In the genomic region with DNA sequence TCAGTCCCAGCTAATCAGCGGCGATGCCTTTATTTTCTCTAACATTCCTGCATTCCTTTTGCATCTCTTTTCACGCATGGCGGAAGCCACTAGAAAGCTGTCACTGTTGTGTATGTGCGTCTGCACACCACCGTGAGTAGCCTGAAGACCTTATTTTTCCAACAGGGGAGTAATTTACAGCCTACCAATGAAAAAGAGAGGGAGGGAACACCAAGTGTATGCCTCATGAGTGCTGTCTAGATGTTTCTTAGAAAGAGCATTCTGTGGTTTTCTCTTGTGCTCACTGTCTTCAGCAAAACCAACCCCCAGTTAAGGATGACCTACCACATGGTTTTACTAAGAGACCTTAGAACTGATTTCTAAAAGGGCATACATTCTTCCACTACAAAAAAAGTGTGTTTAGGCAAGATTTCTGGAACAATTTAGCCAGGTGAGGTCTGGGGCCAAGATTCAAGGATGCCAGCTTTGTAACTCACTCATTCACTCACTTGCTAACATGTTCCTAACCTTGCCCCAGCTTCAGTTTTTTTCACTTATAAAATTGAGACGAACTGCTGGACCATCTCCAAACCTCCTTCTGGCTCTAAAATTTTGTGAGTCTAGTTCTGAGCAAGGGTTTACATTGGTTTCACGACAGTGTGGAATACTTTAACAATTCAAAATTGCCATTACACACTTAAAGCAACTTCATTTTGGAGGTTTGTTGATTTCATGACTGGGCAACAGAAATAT, we compare ENCODE assay signal across 12 cellular contexts. TPM values are rescaled to one million over a fixed set of nuclear protein-coding genes. Genes with fewer than 3 reads are reported as not detected.
DNase-seq lines count a peak whose midpoint lies in the region; ATAC-seq and TF ChIP-seq lines count a peak whose summit lies in the region.
"Had no signal": no experiment of that assay in that cellular context is flagged by ENCODE, and none has a peak within 500 bp of the region (broad histone marks: within the 10 kb centered on the region; RNA-seq: fewer than 3 reads in every experiment).

No MANE protein-coding gene starts in this region.

- H3K27me3 Mint-ChIP-seq in activated CD4-positive, alpha-beta memory T cell treated with anti-CD3 and anti-CD28 coated beads for 36 hours: no peaks in the 10 kb centered on the region
- H3K27me3 Mint-ChIP-seq in natural killer cell (ENCODE audit: low read depth in 2 of 2): no peaks in the 10 kb centered on the region

- no peaks in the 10 kb centered on the region for H3K79me2 ChIP-seq in GM23248 (ENCODE audit: insufficient read depth)

- H3K4me2 ChIP-seq in GM23248 (ENCODE audit: unreplicated experiment): no peak overlapping the region

- peak overlapping the region; percentile 70 for H3K27ac Mint-ChIP-seq in activated CD4-positive, alpha-beta memory T cell treated with anti-CD3 and anti-CD28 coated beads for 36 hours
- peak overlapping the region; percentile 44 to 78 for H3K27ac Mint-ChIP-seq in natural killer cell

- POLR2A ChIA-PET in activated CD4-positive, alpha-beta memory T cell treated with anti-CD3 and anti-CD28 coated beads for 36 hours (lab: Charles Lee): interaction anchor here (1.0 to 1.3 kb wide), 2 partner anchors 30 to 50 kb away, joined by 3 read pairs; no protein-coding TSS in a partner anchor
- POLR2A ChIA-PET in HEK293T (lab: Yijun Ruan, JAX): no interaction called here

- H4K20me1 ChIP-seq in GM23248 (ENCODE audit: insufficient read depth): no peaks in the 10 kb centered on the region

- TF ChIP-seq CTCF in natural killer cell (IDR thresholded peaks at IDR 0.05) (no peak), heart right ventricle (IDR thresholded peaks at IDR 0.05) (no peak)

- H3K9me3 Mint-ChIP-seq in activated CD4-positive, alpha-beta memory T cell treated with anti-CD3 and anti-CD28 coated beads for 36 hours: no peaks in the 10 kb centered on the region
- H3K9me3 Mint-ChIP-seq in natural killer cell: no peaks in the 10 kb centered on the region

- no peaks in the 10 kb centered on the region for H3K9me2 ChIP-seq in GM23248 (ENCODE audit: insufficient read depth)

- intact Hi-C loops in activated CD4-positive, alpha-beta memory T cell treated with anti-CD3 and anti-CD28 coated beads for 36 hours (cut with micrococcal nuclease): loop anchor here (1.0 to 2.0 kb wide), 2 partner anchors 14 to 33 kb away; no protein-coding TSS in a partner anchor
- intact Hi-C loops in natural killer cell (cut with micrococcal nuclease): loop anchor here (5.0 kb wide), 1 partner anchor 34 kb away; no protein-coding TSS in a partner anchor
- intact Hi-C loops in heart right ventricle (cut with DNase I): loop anchor here in 3 of 10 donors (5.0 to 10.0 kb wide), 5 partner anchors 47 to 243 kb away; partner anchors contain the start of gene BCL2 (in 1 of the 3)

- H3K9me3 ChIP-seq in GM23248 (ENCODE audit: low read depth) (no peaks in the 10 kb centered on the region), heart right ventricle (no peaks in the 10 kb centered on the region)

- no peak overlapping the region for H3K27ac ChIP-seq in GM23248
- H3K27ac ChIP-seq in heart right ventricle: no peak overlapping the region

- CTCF ChIA-PET in activated CD4-positive, alpha-beta memory T cell treated with anti-CD3 and anti-CD28 coated beads for 36 hours (lab: Charles Lee): interaction anchor here (0.9 to 2.8 kb wide), 3 partner anchors 43 to 49 kb away, joined by 3 to 14 read pairs (median 3); no protein-coding TSS in a partner anchor
- CTCF ChIA-PET in HEK293T (lab: Yijun Ruan, JAX): interaction anchor here (0.7 kb wide), 1 partner anchor 50 kb away, joined by 3 read pairs; no protein-coding TSS in a partner anchor

- no peaks in the 10 kb centered on the region for H3K4me1 ChIP-seq in GM23248 (ENCODE audit: insufficient read depth)
- peaks cover 0 to 34% (median 16%) of the 10 kb centered on the region in 9 donors for H3K4me1 ChIP-seq in heart right ventricle

- no peak overlapping the region for H2AFZ ChIP-seq in GM23248

- H3F3A ChIP-seq in GM23248 (ENCODE audit: insufficient read depth): no peaks in the 10 kb centered on the region

- H3K4me3 ChIP-seq in GM23248 (no peak overlapping the region), heart right ventricle (no peak overlapping the region)

- 81 to 84% methylated on average over 8 of the region's 8 CpGs for WGBS in GM23248 (ENCODE audit: low coverage in 1 of 2, low lambda C conversion rate in 2 of 2, missing lambda C conversion rate in 2 of 2), 2 experiments
- 89 to 90% methylated on average over 8 of the region's 8 CpGs for WGBS in heart right ventricle, 2 donors

- H3K27me3 ChIP-seq in GM23248 (replicated peaks; ENCODE audit: insufficient read depth) (no peaks in the 10 kb centered on the region), heart right ventricle (no peaks in the 10 kb centered on the region)

- H3K4me3 Mint-ChIP-seq in activated CD4-positive, alpha-beta memory T cell treated with anti-CD3 and anti-CD28 coated beads for 36 hours: peak overlapping the region; percentile 2
- H3K4me3 Mint-ChIP-seq in natural killer cell: peak overlapping the region; percentile 69

- H3K4me1 Mint-ChIP-seq in activated CD4-positive, alpha-beta memory T cell treated with anti-CD3 and anti-CD28 coated beads for 36 hours (ENCODE audit: low read depth): peaks cover 68% of the 10 kb centered on the region
- peaks cover 41 to 42% of the 10 kb centered on the region in 2 donors for H3K4me1 Mint-ChIP-seq in natural killer cell

- peaks cover 12% of the 10 kb centered on the region for H3K36me3 Mint-ChIP-seq in activated CD4-positive, alpha-beta memory T cell treated with anti-CD3 and anti-CD28 coated beads for 36 hours
- no peaks in the 10 kb centered on the region for H3K36me3 Mint-ChIP-seq in natural killer cell

- H3K9ac ChIP-seq in GM23248: no peak overlapping the region

- H3K36me3 ChIP-seq in GM23248 (ENCODE audit: low read depth) (no peaks in the 10 kb centered on the region), heart right ventricle (no peaks in the 10 kb centered on the region)

- in situ Hi-C loops in GM23248 (cut with MboI): no loop called here

- DNase-seq in GM23248 (peak; percentile 20), natural killer cell (no peak), heart right ventricle (no peak), HEK293T (ENCODE audit: extremely low spot score) (no peak)
- DNase-seq in activated CD4-positive, alpha-beta memory T cell treated with anti-CD3 and anti-CD28 coated beads for 36 hours: no peak
- DNase-seq: effector CD8-positive, alpha-beta T cell; GDM1; NCI-H2029 treated with DMSO at 0.1 percent for 48 hours; SHP77 treated with DMSO at 0.1 percent for 48 hours had no signal

- ATAC-seq in GM18499 (IDR thresholded peaks at IDR 0.05; ENCODE audit: insufficient read depth, unreplicated experiment) (peak; percentile 65), natural killer cell (peak; percentile 49 to 54 (median 52)), heart right ventricle (no peak), GM21717 (IDR thresholded peaks at IDR 0.05; ENCODE audit: unreplicated experiment) (no peak), HG03135 (IDR thresholded peaks at IDR 0.05; ENCODE audit: unreplicated experiment) (no peak)

TF ChIP-seq in HEK293T, 16 proteins besides CTCF, POLR2A, EP300 and RAD21:
- no peak for TF ChIP-seq HDGF (IDR thresholded peaks at IDR 0.05; ENCODE audit: borderline replicate concordance)
- TF ChIP-seq SP1 (IDR thresholded peaks at IDR 0.05): no peak
- TF ChIP-seq L3MBTL2 (conservative IDR thresholded peaks at IDR 0.05): no peak
- TF ChIP-seq ARNT (IDR thresholded peaks at IDR 0.05): no peak
- TF ChIP-seq CTBP1 (IDR thresholded peaks at IDR 0.05; ENCODE audit: borderline replicate concordance): no peak
- TF ChIP-seq, protein P1, sequence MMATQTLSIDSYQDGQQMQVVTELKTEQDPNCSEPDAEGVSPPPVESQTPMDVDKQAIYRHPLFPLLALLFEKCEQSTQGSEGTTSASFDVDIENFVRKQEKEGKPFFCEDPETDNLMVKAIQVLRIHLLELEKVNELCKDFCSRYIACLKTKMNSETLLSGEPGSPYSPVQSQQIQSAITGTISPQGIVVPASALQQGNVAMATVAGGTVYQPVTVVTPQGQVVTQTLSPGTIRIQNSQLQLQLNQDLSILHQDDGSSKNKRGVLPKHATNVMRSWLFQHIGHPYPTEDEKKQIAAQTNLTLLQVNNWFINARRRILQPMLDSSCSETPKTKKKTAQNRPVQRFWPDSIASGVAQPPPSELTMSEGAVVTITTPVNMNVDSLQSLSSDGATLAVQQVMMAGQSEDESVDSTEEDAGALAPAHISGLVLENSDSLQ (IDR thresholded peaks at IDR 0.05): no peak
- TF ChIP-seq TARDBP (IDR thresholded peaks at IDR 0.05): no peak
- no peak for TF ChIP-seq FOXM1 (IDR thresholded peaks at IDR 0.05; ENCODE audit: borderline replicate concordance)
- TF ChIP-seq BHLHE40 (IDR thresholded peaks at IDR 0.05; ENCODE audit: borderline replicate concordance): no peak
- TF ChIP-seq ZNF384 (IDR thresholded peaks at IDR 0.05): no peak
- TF ChIP-seq FOXK2 (IDR thresholded peaks at IDR 0.05): no peak
- no peak for TF ChIP-seq NFRKB (IDR thresholded peaks at IDR 0.05)
- no peak for TF ChIP-seq FOXA1 (IDR thresholded peaks at IDR 0.05)
- no peak for TF ChIP-seq ELF4 (IDR thresholded peaks at IDR 0.05)
- TF ChIP-seq SUZ12 (IDR thresholded peaks at IDR 0.05): no peak
- no peak for TF ChIP-seq LEF1 (IDR thresholded peaks at IDR 0.05; ENCODE audit: borderline replicate concordance)

RNA-seq across cellular contexts. Expression of gene BCL2, which starts 51.4 kb away (rescaled TPM):
- total RNA-seq in GM23248 (2014; rRNA removed; shearing (Covaris generic)): 1.0 and 1.5 TPM in 2 replicates
- polyA plus RNA-seq in GM23248 (2016; fragmentation: Nextera tagmentation; extraction: Ambion mirVana) (0.30 and 0.39 TPM in 2 replicates), heart right ventricle (1 to 10 TPM; 1.5 to 3.2 TPM)
- total RNA-seq in activated CD4-positive, alpha-beta memory T cell treated with anti-CD3 and anti-CD28 coated beads for 36 hours: 10 to 100 TPM; 66.9 to 67.9 TPM
- total RNA-seq in natural killer cell (10 to 100 TPM; 28.2 to 64.2 (median 33.4) TPM), heart right ventricle (10 to 100 TPM in 4 of 10 donors, 1 to 10 TPM in 6; 5.2 to 23.1 (median 9.8) TPM)

Comparison
In these comparisons a context has a peak if more than half of its experiments do, and no peak if none do; other contexts are left out.
1. ATAC-seq: peak in GM18499 (single experiment) and natural killer cell (3 of 3); none in heart right ventricle (0 of 8), GM21717 (single experiment) and HG03135 (single experiment).